ENCODE assay signal across 22 cellular contexts in the genomic region with DNA sequence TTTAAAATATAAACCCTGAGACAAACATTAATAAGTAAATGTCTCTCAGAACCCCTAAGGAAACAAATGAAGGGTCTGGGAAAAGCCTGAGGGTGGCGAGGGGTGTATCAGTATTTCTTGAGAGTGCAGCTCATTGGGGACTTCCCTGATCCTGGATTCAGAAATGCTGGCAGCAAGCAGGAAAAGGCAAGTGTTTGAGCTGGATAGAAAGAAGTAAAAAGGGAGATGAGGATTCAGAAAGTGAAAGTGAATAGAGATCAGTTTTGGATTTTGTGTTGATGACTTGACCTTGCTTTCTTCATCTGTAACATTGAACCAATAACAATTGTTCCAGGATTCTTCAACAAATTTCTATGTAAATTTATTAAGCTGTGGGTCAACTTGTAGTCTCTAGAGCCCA.
DNase-seq lines count a peak whose midpoint lies in the region; ATAC-seq and TF ChIP-seq lines count a peak whose summit lies in the region.
"Had no signal": no experiment of that assay in that cellular context is flagged by ENCODE, and none has a peak within 500 bp of the region (broad histone marks: within the 10 kb centered on the region; RNA-seq: fewer than 3 reads in every experiment).

No MANE protein-coding gene starts in this region.

- TF ChIP-seq CTCF in IMR-90 (conservative IDR thresholded peaks at IDR 0.05; ENCODE audit: low read depth, low read length) (no peak), colonic mucosa (IDR thresholded peaks at IDR 0.05) (no peak)

- H2BK20ac ChIP-seq in IMR-90 (ENCODE audit: low read depth, low read length): peak overlapping the region; percentile 84

- peak overlapping the region; percentile 77 for H3K14ac ChIP-seq in IMR-90 (replicated peaks; ENCODE audit: low read depth, low read length)

- H3K36me3 Mint-ChIP-seq in CD8-positive, alpha-beta memory T cell: peaks cover 0 to 2% (median 2%) of the 10 kb centered on the region in 3 donors

- peak overlapping the region; percentile 69 for H4K91ac ChIP-seq in IMR-90 (ENCODE audit: insufficient read depth, low read depth, low read length)

- no peak for DNase-seq in IMR-90
- no peak for DNase-seq in colonic mucosa
- DNase-seq in kidney glomerular epithelial cell (lab: John Stamatoyannopoulos, UW): peak; percentile 19
- no peak for DNase-seq in CD8-positive, alpha-beta memory T cell
- DNase-seq in activated CD4-positive, alpha-beta T cell treated with anti-CD3 and anti-CD28 coated beads, Interleukin-2, amount 50 U/mL, for 48 hours: no peak
- no peak for DNase-seq in KBM-7
- DNase-seq: activated CD8-positive, alpha-beta T cell treated with anti-CD3 and anti-CD28 coated beads, Interleukin-2, amount 10 ng/mL, durations not matched to agents 7 days and 5 days; activated gamma-delta T cell; H7; heart left ventricle; left cardiac atrium; naive thymus-derived CD4-positive, alpha-beta T cell; NCI-H1092 treated with DMSO at 0.1 percent for 48 hours; NCI-H1930; NCI-H345; NCI-H82; retina; substantia nigra; upper lobe of right lung had no signal

- H2BK5ac ChIP-seq in IMR-90 (ENCODE audit: low read depth, low read length, poor library complexity, severe bottlenecking): no peak overlapping the region

- peak overlapping the region; percentile 76 for H2AK5ac ChIP-seq in IMR-90 (ENCODE audit: low read depth, low read length)

- peak overlapping the region; percentile 77 for H3K4me2 ChIP-seq in IMR-90 (ENCODE audit: low read depth, low read length)

- BruUV-seq in IMR-90 (replicated peaks; lab: Mats Ljungman, UMichigan): no TSS peak

- no peaks in the 10 kb centered on the region for H3K79me1 ChIP-seq in IMR-90 (ENCODE audit: low read depth in 1 of 2, low read length in 2 of 2)

- peaks cover 58% of the 10 kb centered on the region for H3K4me1 ChIP-seq in ACC112 (ENCODE audit: control insufficient read depth, insufficient read depth, low read length, unreplicated experiment)
- H3K4me1 ChIP-seq in IMR-90 (ENCODE audit: control insufficient read depth, insufficient read depth, low read length): peaks cover 8% of the 10 kb centered on the region
- H3K4me1 ChIP-seq in colonic mucosa: no peaks in the 10 kb centered on the region
- H3K4me1 ChIP-seq in CD8-positive, alpha-beta memory T cell (ENCODE audit: insufficient read depth, low read length): no peaks in the 10 kb centered on the region

- peak overlapping the region; percentile 71; the same call in 1 of the 3 replicates for H2BK15ac ChIP-seq in IMR-90 (ENCODE audit: low read depth, low read length)

- peak overlapping the region; percentile 98 for H3K18ac ChIP-seq in IMR-90 (ENCODE audit: low read depth, low read length)

- TF ChIP-seq POLR2A in IMR-90 (IDR thresholded peaks at IDR 0.05; ENCODE audit: low read depth, low read length): no peak

- H3K9me1 ChIP-seq in IMR-90 (ENCODE audit: insufficient read depth, low read length): no peaks in the 10 kb centered on the region; the same call in 1 of the 2 replicates

- H3K23ac ChIP-seq in IMR-90 (ENCODE audit: low read depth, low read length): peak overlapping the region; percentile 71

- POLR2A ChIA-PET in IMR-90 (lab: Charles Lee; ENCODE audit: unreplicated experiment): no interaction called here
- POLR2A ChIA-PET in CD8-positive, alpha-beta memory T cell (lab: Charles Lee): no interaction called here

- no peaks in the 10 kb centered on the region for H4K20me1 ChIP-seq in IMR-90 (ENCODE audit: insufficient read depth, low read length)

- H3K27me3 ChIP-seq in ACC112 (ENCODE audit: insufficient read depth, low read length) (no peaks in the 10 kb centered on the region), IMR-90 (ENCODE audit: control insufficient read depth, insufficient read depth, low read length) (no peaks in the 10 kb centered on the region), colonic mucosa (no peaks in the 10 kb centered on the region)
- no peaks in the 10 kb centered on the region for H3K27me3 ChIP-seq in CD8-positive, alpha-beta memory T cell (ENCODE audit: insufficient read depth, low read length, poor library complexity, severe bottlenecking)
- H3K27me3 ChIP-seq: heart left ventricle, upper lobe of right lung had no signal

- peak overlapping the region; percentile 41 to 74; a peak in 2 of 4 replicates for H4K8ac ChIP-seq in IMR-90 (ENCODE audit: low read depth in 2 of 2, low read length in 2 of 2)

- peak overlapping the region in 2 of 7 donors; percentile 43 for H3K4me3 Mint-ChIP-seq in CD8-positive, alpha-beta memory T cell
- H3K4me3 Mint-ChIP-seq: activated CD8-positive, alpha-beta T cell treated with anti-CD3 and anti-CD28 coated beads, Interleukin-2, amount 10 ng/mL, durations not matched to agents 7 days and 5 days had no signal

- TF ChIP-seq RAD21 in IMR-90 (IDR thresholded peaks at IDR 0.05; ENCODE audit: low read length): no peak

- WGBS in IMR-90 (ENCODE audit: extremely low coverage in 2 of 2, insufficient read length in 1 of 2), 2 experiments: no CpG with 5 or more reads among the region's 1 CpG

- peaks cover 5 to 31% (median 16%) of the 10 kb centered on the region in 3 donors for H3K4me1 Mint-ChIP-seq in CD8-positive, alpha-beta memory T cell

- in situ Hi-C loops in IMR-90 (cut with MboI; ENCODE audit: low sequenced_read_pairs) (no loop called here), KBM-7 (cut with MboI; ENCODE audit: low pct_unique_long_range_greater_than_20kb, low sequenced_read_pairs) (no loop called here)

- H3K4me3 ChIP-seq in ACC112 (ENCODE audit: low read depth, low read length) (peak overlapping the region; percentile 66), IMR-90 (ENCODE audit: insufficient read depth, low read depth, low read length) (no peak overlapping the region), colonic mucosa (no peak overlapping the region)
- H3K4me3 ChIP-seq in CD8-positive, alpha-beta memory T cell (ENCODE audit: low read length): no peak overlapping the region
- H3K4me3 ChIP-seq: upper lobe of right lung had no signal

- H3K27ac ChIP-seq in ACC112 (ENCODE audit: low read depth, low read length) (peak overlapping the region; percentile 97), IMR-90 (ENCODE audit: insufficient read depth, low read length) (peak overlapping the region; percentile 54; the same call in 1 of the 2 replicates), colonic mucosa (peak overlapping the region; percentile 13)
- H3K27ac ChIP-seq in CD8-positive, alpha-beta memory T cell (ENCODE audit: low read depth, low read length): no peak overlapping the region
- H3K27ac ChIP-seq: C4-2B, upper lobe of right lung had no signal

- no peak overlapping the region for H3K56ac ChIP-seq in IMR-90 (ENCODE audit: extremely low read depth, insufficient read depth, low read length)

- dilution Hi-C loops in IMR-90 (cut with HindIII; ENCODE audit: low sequenced_read_pairs, unreplicated experiment): no loop called here

- H3K9me3 Mint-ChIP-seq in CD8-positive, alpha-beta memory T cell: no peaks in the 10 kb centered on the region

- peak overlapping the region; percentile 85 for H2BK120ac ChIP-seq in IMR-90 (ENCODE audit: low read depth, low read length)

- H3K27me3 Mint-ChIP-seq in CD8-positive, alpha-beta memory T cell: no peaks in the 10 kb centered on the region
- H3K27me3 Mint-ChIP-seq: naive thymus-derived CD4-positive, alpha-beta T cell had no signal

- H2AK9ac ChIP-seq in IMR-90 (replicated peaks; ENCODE audit: low read depth, low read length, poor library complexity): no peak overlapping the region

- H2AFZ ChIP-seq in ACC112 (ENCODE audit: low read length, unreplicated experiment) (peak overlapping the region; percentile 17), IMR-90 (replicated peaks; ENCODE audit: low read length, poor library complexity) (no peak overlapping the region)

- no peaks in the 10 kb centered on the region for H3K79me2 ChIP-seq in ACC112 (ENCODE audit: control insufficient read depth, insufficient read depth, low read length, unreplicated experiment)

- ATAC-seq in IMR-90 (ENCODE audit: low read depth) (no peak), HG02642 (IDR thresholded peaks at IDR 0.05; ENCODE audit: poor library complexity, unreplicated experiment) (no peak)
- ATAC-seq: activated CD8-positive, alpha-beta T cell treated with anti-CD3 and anti-CD28 coated beads, Interleukin-2, amount 10 ng/mL, durations not matched to agents 7 days and 5 days; heart left ventricle; left cardiac atrium; naive thymus-derived CD4-positive, alpha-beta T cell had no signal

- peak overlapping the region; percentile 87 for H4K5ac ChIP-seq in IMR-90 (ENCODE audit: low read depth, low read length)

- H3K36me3 ChIP-seq in ACC112 (ENCODE audit: insufficient read depth, low read length) (no peaks in the 10 kb centered on the region), IMR-90 (ENCODE audit: control insufficient read depth, insufficient read depth, low read length) (no peaks in the 10 kb centered on the region), colonic mucosa (no peaks in the 10 kb centered on the region)
- no peaks in the 10 kb centered on the region for H3K36me3 ChIP-seq in CD8-positive, alpha-beta memory T cell (ENCODE audit: insufficient read depth, low read length)
- H3K36me3 ChIP-seq: heart left ventricle, upper lobe of right lung had no signal

- H3K9me3 ChIP-seq in IMR-90 (ENCODE audit: control insufficient read depth, insufficient read depth, low read length) (no peaks in the 10 kb centered on the region), colonic mucosa (no peaks in the 10 kb centered on the region)
- H3K9me3 ChIP-seq in CD8-positive, alpha-beta memory T cell (ENCODE audit: low read length): no peaks in the 10 kb centered on the region
- H3K9me3 ChIP-seq: heart left ventricle, upper lobe of right lung had no signal

- H3K9ac ChIP-seq in IMR-90 (ENCODE audit: low read depth, low read length) (no peak overlapping the region), colonic mucosa (ENCODE audit: low read depth in 2 of 2, low read length in 2 of 2) (no peak overlapping the region)

- CTCF ChIA-PET in IMR-90 (lab: Yijun Ruan, JAX): no interaction called here
- CTCF ChIA-PET in CD8-positive, alpha-beta memory T cell (lab: Charles Lee): no interaction called here

- H3K27ac Mint-ChIP-seq in CD8-positive, alpha-beta memory T cell: peak overlapping the region in 1 of 8 donors; percentile 62
- H3K27ac Mint-ChIP-seq: activated CD8-positive, alpha-beta T cell treated with anti-CD3 and anti-CD28 coated beads, Interleukin-2, amount 10 ng/mL, durations not matched to agents 7 days and 5 days had no signal

- intact Hi-C loops in IMR-90 (cut with micrococcal nuclease) (loop anchor here (5.0 kb wide), 1 partner anchor 223 kb away; no protein-coding TSS in a partner anchor), colonic mucosa (cut with DNase I) (no loop called here)

- peak overlapping the region; percentile 81 for H3K4ac ChIP-seq in IMR-90 (ENCODE audit: low read depth, low read length)

TF ChIP-seq in IMR-90, 13 proteins besides CTCF, POLR2A, EP300 and RAD21 (continues in another document):
- TF ChIP-seq MAFK (IDR thresholded peaks at IDR 0.05; ENCODE audit: low read depth, low read length): no peak
- no peak for TF ChIP-seq FOS (IDR thresholded peaks at IDR 0.05; ENCODE audit: low read depth, low read length)
